In genomic region chr14:24184104-24184970, GRCh38 we compare ENCODE assay signal across 22 cellular contexts. TPM values are rescaled to one million over a fixed set of nuclear protein-coding genes. Genes with fewer than 3 reads are reported as not detected.
A peak's percentile ranks its signal among the peaks of the same experiment; 100 is the strongest.
DNase-seq lines count a peak whose midpoint lies in the region; ATAC-seq and TF ChIP-seq lines count a peak whose summit lies in the region.
"Had no signal": no experiment of that assay in that cellular context is flagged by ENCODE, and none has a peak within 500 bp of the region (broad histone marks: within the 10 kb centered on the region; RNA-seq: fewer than 3 reads in every experiment).

No MANE protein-coding gene starts in this region.

- H3K9me3 Mint-ChIP-seq in neural crest cell: no peaks in the 10 kb centered on the region
- H3K9me3 Mint-ChIP-seq in effector memory CD8-positive, alpha-beta T cell: no peaks in the 10 kb centered on the region
- H3K9me3 Mint-ChIP-seq: CD14-positive monocyte; CD8-positive, alpha-beta T cell; HFFc6 had no signal

- peaks cover 4% of the 10 kb centered on the region for H3K4me1 ChIP-seq in RWPE2 (ENCODE audit: insufficient read depth, poor library complexity, severe bottlenecking)

- H3K4me3 Mint-ChIP-seq in neural crest cell: peak overlapping the region; percentile 38
- no peak overlapping the region for H3K4me3 Mint-ChIP-seq in effector memory CD8-positive, alpha-beta T cell
- H3K4me3 Mint-ChIP-seq: CD14-positive monocyte; CD8-positive, alpha-beta T cell; HFFc6 had no signal

- H3K27me3 Mint-ChIP-seq in neural crest cell (ENCODE audit: low read depth): peaks cover 5% of the 10 kb centered on the region
- no peaks in the 10 kb centered on the region for H3K27me3 Mint-ChIP-seq in effector memory CD8-positive, alpha-beta T cell

- peaks cover 78% of the 10 kb centered on the region for H3K36me3 ChIP-seq in RWPE2 (ENCODE audit: low read depth)

- H3K27ac Mint-ChIP-seq in neural crest cell (ENCODE audit: unreplicated experiment): no peak overlapping the region
- H3K27ac Mint-ChIP-seq in effector memory CD8-positive, alpha-beta T cell: peak overlapping the region in 1 of 2 donors; percentile 79
- H3K27ac Mint-ChIP-seq: CD8-positive, alpha-beta T cell; HFFc6 had no signal

- TF ChIP-seq CTCF in RWPE2 (IDR thresholded peaks at IDR 0.05; ENCODE audit: poor library complexity, severe bottlenecking): no peak
- no peak for TF ChIP-seq CTCF in neural crest cell (conservative IDR thresholded peaks at IDR 0.05)

- ATAC-seq in Right ventricle myocardium inferior: no peak
- no peak for ATAC-seq in left ventricle myocardium superior
- no peak for ATAC-seq in RWPE2 (ENCODE audit: low read depth)
- no peak for ATAC-seq in effector memory CD8-positive, alpha-beta T cell (replicated peaks)
- ATAC-seq: CD8-positive, alpha-beta T cell; GM12878; HCT116 had no signal

- no peaks in the 10 kb centered on the region for H3K9me3 ChIP-seq in RWPE2 (ENCODE audit: severe bottlenecking)
- H3K9me3 ChIP-seq: BLaER1 had no signal

- DNase-seq in Right ventricle myocardium inferior (ENCODE audit: missing footprints) (peak; percentile 44), left ventricle myocardium superior (no peak), RWPE2 (ENCODE audit: low spot score) (peak; percentile 67), neural crest cell (ENCODE audit: low read depth, low spot score) (no peak), NCI-H2227 (lab: John Stamatoyannopoulos, UW; ENCODE audit: unreplicated experiment) (no peak)
- no peak for DNase-seq in activated naive CD4-positive, alpha-beta T cell (lab: John Stamatoyannopoulos, UW)
- no peak for DNase-seq in effector memory CD8-positive, alpha-beta T cell
- DNase-seq: 8988T; Calu3; CD8-positive, alpha-beta T cell; DMS 273 treated with DMSO at 0.1 percent for 48 hours; DMS53; DND-41; EL; GOT3; H7; HFFc6 had no signal

- no peaks in the 10 kb centered on the region for H3K27me3 ChIP-seq in RWPE2 (ENCODE audit: insufficient read depth, poor library complexity, severe bottlenecking)
- H3K27me3 ChIP-seq: BLaER1 had no signal

- no peak overlapping the region for H3K4me3 ChIP-seq in RWPE2 (ENCODE audit: severe bottlenecking)
- H3K4me3 ChIP-seq: BLaER1, GM12878 had no signal

- intact Hi-C loops in Right ventricle myocardium inferior (cut with DNase I): no loop called here
- intact Hi-C loops in left ventricle myocardium superior (cut with micrococcal nuclease): no loop called here

- H3K4me1 Mint-ChIP-seq in neural crest cell: peaks cover 25% of the 10 kb centered on the region
- H3K4me1 Mint-ChIP-seq in effector memory CD8-positive, alpha-beta T cell (ENCODE audit: low read depth in 2 of 2): peaks cover 18 to 20% of the 10 kb centered on the region in 2 donors

- H3K27ac ChIP-seq in RWPE2 (ENCODE audit: poor library complexity, severe bottlenecking): no peak overlapping the region
- H3K27ac ChIP-seq: BLaER1 had no signal

- H3K36me3 Mint-ChIP-seq in neural crest cell (ENCODE audit: low read depth): peaks cover 8% of the 10 kb centered on the region
- H3K36me3 Mint-ChIP-seq in effector memory CD8-positive, alpha-beta T cell (ENCODE audit: insufficient read depth): peaks cover 80% of the 10 kb centered on the region

RNA-seq across cellular contexts. Expression of gene IPO4, which starts 4.3 kb away (rescaled TPM):
- total RNA-seq in Right ventricle myocardium inferior (10.5 TPM), left ventricle myocardium superior (14.9 TPM), neural crest cell (88.3 and 88.7 TPM in 2 replicates)

RNA-seq across cellular contexts. Expression of gene TM9SF1, which starts 10.9 kb away (rescaled TPM):
- 23.2 TPM for total RNA-seq in Right ventricle myocardium inferior
- 19.2 TPM for total RNA-seq in left ventricle myocardium superior
- total RNA-seq in neural crest cell: 45.6 and 47.4 TPM in 2 replicates

RNA-seq across cellular contexts. Expression of gene REC8, which starts 12.5 kb away (rescaled TPM):
- total RNA-seq in Right ventricle myocardium inferior (2.4 TPM), left ventricle myocardium superior (3.2 TPM), neural crest cell (160 and 163 TPM in 2 replicates)

RNA-seq across cellular contexts. Expression of gene TSSK4, which starts 21.2 kb away (rescaled TPM):
- 0.43 TPM for total RNA-seq in Right ventricle myocardium inferior
- total RNA-seq in left ventricle myocardium superior: 0.25 TPM
- total RNA-seq in neural crest cell: 0.47 and 0.48 TPM in 2 replicates
- total RNA-seq: G401, GM12878, H7 had no signal

RNA-seq across cellular contexts. Expression of gene IRF9, which starts 23.3 kb away (rescaled TPM):
- total RNA-seq in Right ventricle myocardium inferior: 30.5 TPM
- total RNA-seq in left ventricle myocardium superior: 27.6 TPM
- total RNA-seq in neural crest cell: 22.9 and 23.0 TPM in 2 replicates

Comparison
In these comparisons a context has a peak if more than half of its experiments do, and no peak if none do; other contexts are left out.
1. DNase-seq: peak in Right ventricle myocardium inferior (single experiment) and RWPE2 (single experiment); none in left ventricle myocardium superior (single experiment), neural crest cell (single experiment), activated naive CD4-positive, alpha-beta T cell (0 of 4), NCI-H2227 (single experiment) and effector memory CD8-positive, alpha-beta T cell (0 of 3).
2. RNA of gene REC8, which starts 12.5 kb away (total RNA-seq): 160 to 163 TPM in neural crest cell; 3.2 TPM in left ventricle myocardium superior (single experiment) and 2.4 TPM in Right ventricle myocardium inferior (single experiment); every median in the first group is over 10 times any median in the second.